Comparison of ENCODE assay signal across 8 cellular contexts in genomic region chr5:96936431-96937221, GRCh38. TPM values are rescaled to one million over a fixed set of nuclear protein-coding genes. Genes with fewer than 3 reads are reported as not detected.
DNase-seq lines count a peak whose midpoint lies in the region; ATAC-seq and TF ChIP-seq lines count a peak whose summit lies in the region.

No MANE protein-coding gene starts in this region.

- no peaks in the 10 kb centered on the region for H3K4me1 ChIP-seq in ovary (ENCODE audit: insufficient read depth)

- no peaks in the 10 kb centered on the region for H3K36me3 ChIP-seq in ovary

- H3K4me3 ChIP-seq in ovary: peak overlapping the region; percentile 67

- ATAC-seq in HG02943 (IDR thresholded peaks at IDR 0.05; ENCODE audit: low read depth, unreplicated experiment) (peak; percentile 22), Right ventricle myocardium inferior (no peak)

- no peak for TF ChIP-seq EP300 in ovary (IDR thresholded peaks at IDR 0.05)

- no peaks in the 10 kb centered on the region for H3K27me3 ChIP-seq in ovary

- H3K27ac ChIP-seq in ovary: peak overlapping the region; percentile 86 to 97

- 0 to 1% (median 0%) methylated on average over 24 to 27 of the region's 27 CpGs for WGBS in ovary, 3 donors

- intact Hi-C loops in Right ventricle myocardium inferior (cut with DNase I): loop anchor here (2.0 to 5.0 kb wide), 3 partner anchors 30 to 274 kb away; partner anchors contain the start of genes CAST and ERAP1
- intact Hi-C loops in ovary (cut with DNase I): no loop called here

- DNase-seq in NCI-H345 (lab: John Stamatoyannopoulos, UW) (peak; percentile 24), NCI-H345 treated with DMSO at 0.1 percent for 48 hours (lab: John Stamatoyannopoulos, UW; ENCODE audit: unreplicated experiment) (no peak), RPMI8226 (peak; percentile 64), Right ventricle myocardium inferior (ENCODE audit: missing footprints) (peak; percentile 69), ovary (peak in 4 of 5 donors; percentile 40 to 66 (median 50)), ureter (ENCODE audit: low spot score) (peak; percentile 60)
- peak; percentile 28 for DNase-seq in activated gamma-delta T cell treated with anti-CD3 and anti-CD28 coated beads, Interleukin-2, amount 50 U/mL, for 16 hours (ENCODE audit: low read depth)

- no peak for TF ChIP-seq POLR2A in ovary (IDR thresholded peaks at IDR 0.05)

- no peaks in the 10 kb centered on the region for H3K9me3 ChIP-seq in ovary

- no peak for TF ChIP-seq CTCF in ovary (IDR thresholded peaks at IDR 0.05)

RNA-seq across cellular contexts. Expression of gene LNPEP, which starts 0.7 kb away (rescaled TPM):
- total RNA-seq in Right ventricle myocardium inferior (49.6 TPM), ovary (10 to 100 TPM; 22.1 to 45.5 (median 34.5) TPM), ureter (56.3 TPM)
- 10 to 100 TPM in 1 of 2 donors, 1 to 10 TPM in 1; 7.6 to 14.2 TPM for polyA plus RNA-seq in ovary
